Comparison of ENCODE assay signal across 10 cellular contexts in genomic region chr3:112813723-112814171, GRCh38. TPM values are rescaled to one million over a fixed set of nuclear protein-coding genes. Genes with fewer than 3 reads are reported as not detected.
DNase-seq lines count a peak whose midpoint lies in the region; ATAC-seq and TF ChIP-seq lines count a peak whose summit lies in the region.
"Had no signal": no experiment of that assay in that cellular context is flagged by ENCODE, and none has a peak within 500 bp of the region (broad histone marks: within the 10 kb centered on the region; RNA-seq: fewer than 3 reads in every experiment).

No MANE protein-coding gene starts in this region.

- peak overlapping the region in 7 of 8 donors; percentile 28 to 78 (median 66) for H3K27ac ChIP-seq in spleen

- H3K27me3 ChIP-seq in BJ (ENCODE audit: control insufficient read depth, insufficient read depth, low read length) (no peaks in the 10 kb centered on the region), spleen (replicated peaks in 1 of 7) (no peaks in the 10 kb centered on the region)

- H3K9me3 ChIP-seq in spleen: no peaks in the 10 kb centered on the region

- ATAC-seq in GM19455 (IDR thresholded peaks at IDR 0.05; ENCODE audit: unreplicated experiment) (peak; percentile 72), HG03520 (IDR thresholded peaks at IDR 0.05; ENCODE audit: unreplicated experiment) (peak; percentile 72), esophagus mucosa (peak; percentile 61)

- no peaks in the 10 kb centered on the region for H3K36me3 ChIP-seq in BJ (ENCODE audit: control insufficient read depth, insufficient read depth, low read length)
- no peaks in the 10 kb centered on the region for H3K36me3 ChIP-seq in spleen

- TF ChIP-seq POLR2A in spleen (IDR thresholded peaks at IDR 0.05): no peak

- peaks cover 11 to 56% (median 22%) of the 10 kb centered on the region in 6 donors for H3K4me1 ChIP-seq in spleen

- 2 to 8% (median 5%) methylated on average over 2 of the region's 2 CpGs for WGBS in spleen, 5 donors

- H3K4me3 ChIP-seq in BJ (ENCODE audit: low read depth, low read length) (no peak overlapping the region), spleen (no peak overlapping the region)

- POLR2A ChIA-PET in BJ (lab: Charles Lee): interaction anchor here (0.6 to 1.7 kb wide), 8 partner anchors 33 to 410 kb away, joined by 3 to 22 read pairs (median 4); no protein-coding TSS in a partner anchor

- CTCF ChIA-PET in BJ (lab: Yijun Ruan, JAX): interaction anchor here (0.6 to 8.3 kb wide), 15 partner anchors 35 to 695 kb away, joined by 3 to 155 read pairs (median 4); partner anchors contain the start of gene CCDC80

- DNase-seq in BJ (ENCODE audit: low read depth) (peak; percentile 48), spleen (peak; percentile 79), D341Med (ENCODE audit: low spot score) (no peak), islet precursor cell (no peak), activated gamma-delta T cell (lab: John Stamatoyannopoulos, UW) (no peak)

- no peak for TF ChIP-seq CTCF in BJ (IDR thresholded peaks at IDR 0.05; ENCODE audit: insufficient read depth, low read depth, low read length)
- TF ChIP-seq CTCF in spleen (IDR thresholded peaks at IDR 0.05 in 8 of 11, conservative IDR thresholded peaks at IDR 0.05 in 3 of 11): no peak

- intact Hi-C loops in spleen (cut with DNase I; ENCODE audit: low total_unique reads): no loop called here

RNA-seq across cellular contexts. Expression of gene CD200R1L, which starts 32.9 kb away (rescaled TPM):
- polyA plus RNA-seq in BJ (2011; rRNA removed) (not detected in 2 replicates), spleen (not detected)
- not detected in 2 replicates for polyA minus RNA-seq in BJ (2011; rRNA and poly(A)+ RNA removed)
- total RNA-seq in esophagus mucosa (not detected), spleen (not detected)
- total RNA-seq: activated CD8-positive, alpha-beta memory T cell treated with anti-CD3 and anti-CD28 coated beads for 36 hours; lung microvascular endothelial cell had no signal

Comparison
In these comparisons a context has a peak if more than half of its experiments do, and no peak if none do; other contexts are left out.
1. DNase-seq: peak in BJ (single experiment) and spleen (single experiment); none in D341Med (single experiment), islet precursor cell (single experiment) and activated gamma-delta T cell (single experiment).
2. Peak in every context shown above with its lines, with median percentiles within 50 percentile points of each other: ATAC-seq.